11 cellular contexts compared by ENCODE assay signal in genomic region chr6:109892451-109893435, GRCh38.
DNase-seq lines count a peak whose midpoint lies in the region; ATAC-seq and TF ChIP-seq lines count a peak whose summit lies in the region.
"Had no signal": no experiment of that assay in that cellular context is flagged by ENCODE, and none has a peak within 500 bp of the region (broad histone marks: within the 10 kb centered on the region; RNA-seq: fewer than 3 reads in every experiment).

No MANE protein-coding gene starts in this region.

- H2AK5ac ChIP-seq in mesenchymal stem cell (ENCODE audit: low read length, severe bottlenecking): no peak overlapping the region

- WGBS in body of pancreas, 2 donors: 34 to 41% methylated on average over 11 of the region's 11 CpGs
- 85% methylated on average over 10 of the region's 11 CpGs for WGBS in mesenchymal stem cell
- WGBS in tibial nerve, 2 donors: 59% methylated on average over 11 of the region's 11 CpGs

- H3K9ac ChIP-seq in mesenchymal stem cell (ENCODE audit: low read length): no peak overlapping the region

- no peak overlapping the region for H3K4ac ChIP-seq in mesenchymal stem cell (ENCODE audit: low read depth in 1 of 2, low read length in 2 of 2)

- TF ChIP-seq EP300 in tibial nerve (IDR thresholded peaks at IDR 0.05): no peak

- POLR2A ChIA-PET in AG04450 (lab: Yijun Ruan, JAX): interaction anchor here (0.5 kb wide), 1 partner anchor 147 kb away, joined by 5 read pairs; no protein-coding TSS in a partner anchor

- H2BK5ac ChIP-seq in mesenchymal stem cell (ENCODE audit: low read depth, low read length, poor library complexity, severe bottlenecking): no peak overlapping the region

- no peak overlapping the region for H3K18ac ChIP-seq in mesenchymal stem cell (ENCODE audit: low read depth in 1 of 2, low read length in 2 of 2)

- H3K4me3 ChIP-seq in AG04450 (ENCODE audit: low read depth, low read length): no peak overlapping the region
- H3K4me3 ChIP-seq in body of pancreas: no peak overlapping the region
- H3K4me3 ChIP-seq in mesenchymal stem cell (ENCODE audit: insufficient read depth in 1 of 2, low read depth in 1 of 2, low read length in 2 of 2): no peak overlapping the region
- no peak overlapping the region for H3K4me3 ChIP-seq in tibial nerve

- CTCF ChIA-PET in AG04450 (lab: Charles Lee): no interaction called here

- TF ChIP-seq POLR2A in body of pancreas (IDR thresholded peaks at IDR 0.05) (no peak), tibial nerve (IDR thresholded peaks at IDR 0.05) (no peak)

- ATAC-seq in body of pancreas (peak; percentile 94), left lobe of liver (peak; percentile 67), HG02970 (IDR thresholded peaks at IDR 0.05; ENCODE audit: low FRiP score, unreplicated experiment) (no peak)

- intact Hi-C loops in body of pancreas (cut with DNase I): no loop called here

- H3K4me1 ChIP-seq in body of pancreas: peaks cover 18% of the 10 kb centered on the region
- H3K4me1 ChIP-seq in mesenchymal stem cell (ENCODE audit: control insufficient read depth, insufficient read depth, low read depth, low read length): no peaks in the 10 kb centered on the region
- H3K4me1 ChIP-seq in tibial nerve: peaks cover 0 to 3% (median 0%) of the 10 kb centered on the region in 4 donors

- H3K79me1 ChIP-seq in mesenchymal stem cell (replicated peaks; ENCODE audit: low read length, poor library complexity, severe bottlenecking): no peaks in the 10 kb centered on the region

- DNase-seq in AG04450 (ENCODE audit: low read depth, low spot score): no peak
- peak; percentile 18 for DNase-seq in M059J (ENCODE audit: low read depth)
- DNase-seq in body of pancreas: peak; percentile 56 to 73 (median 58)
- no peak for DNase-seq in left lobe of liver (ENCODE audit: low spot score)
- DNase-seq in activated naive CD4-positive, alpha-beta T cell (lab: John Stamatoyannopoulos, UW): no peak
- no peak for DNase-seq in mesenchymal stem cell
- DNase-seq in tibial nerve (ENCODE audit: low spot score in 2 of 2): no peak
- DNase-seq: ACHN; activated CD4-positive, alpha-beta memory T cell treated with anti-CD3 and anti-CD28 coated beads, Interleukin-2, amount 10 ng/mL, durations not matched to agents 7 days and 5 days; retina had no signal

- no peaks in the 10 kb centered on the region for H3K9me3 ChIP-seq in AG04450 (ENCODE audit: control insufficient read depth, insufficient read depth, low read length)
- no peaks in the 10 kb centered on the region for H3K9me3 ChIP-seq in body of pancreas
- no peaks in the 10 kb centered on the region for H3K9me3 ChIP-seq in mesenchymal stem cell (ENCODE audit: control insufficient read depth, low read length)
- no peaks in the 10 kb centered on the region for H3K9me3 ChIP-seq in tibial nerve

- H3K27me3 ChIP-seq in AG04450 (ENCODE audit: control insufficient read depth, insufficient read depth, low read length): peaks cover 4% of the 10 kb centered on the region
- no peaks in the 10 kb centered on the region for H3K27me3 ChIP-seq in body of pancreas
- peaks cover 0 to 11% of the 10 kb centered on the region in 2 experiments for H3K27me3 ChIP-seq in mesenchymal stem cell (ENCODE audit: control insufficient read depth in 1 of 2, insufficient read depth in 1 of 2, low read length in 2 of 2)
- no peaks in the 10 kb centered on the region for H3K27me3 ChIP-seq in tibial nerve

- H2BK12ac ChIP-seq in mesenchymal stem cell (ENCODE audit: low read length in 2 of 2): no peak overlapping the region

- no peak overlapping the region for H3K14ac ChIP-seq in mesenchymal stem cell (ENCODE audit: low read length in 2 of 2)

- no peak overlapping the region for H3K27ac ChIP-seq in AG04450 (ENCODE audit: low read depth, low read length)
- peak overlapping the region in 3 of 4 donors; percentile 25 to 72 (median 52) for H3K27ac ChIP-seq in body of pancreas
- H3K27ac ChIP-seq in mesenchymal stem cell (ENCODE audit: low read length, poor library complexity, severe bottlenecking): no peak overlapping the region
- H3K27ac ChIP-seq in tibial nerve: peak overlapping the region in 1 of 4 donors; percentile 50

- no peak overlapping the region for H3K4me2 ChIP-seq in mesenchymal stem cell (ENCODE audit: low read length, poor library complexity, severe bottlenecking)

- no peak overlapping the region for H2BK120ac ChIP-seq in mesenchymal stem cell (ENCODE audit: low read depth, low read length)

- no peak overlapping the region for H4K8ac ChIP-seq in mesenchymal stem cell (ENCODE audit: low read length)

- H3K23ac ChIP-seq in mesenchymal stem cell (ENCODE audit: low read length in 2 of 2): no peak overlapping the region

- no peak overlapping the region for H2BK15ac ChIP-seq in mesenchymal stem cell (ENCODE audit: low read depth, poor library complexity, severe bottlenecking)

- no peaks in the 10 kb centered on the region for H3K36me3 ChIP-seq in body of pancreas (replicated peaks in 1 of 2; ENCODE audit: insufficient read depth in 1 of 2, low read depth in 2 of 2)
- no peaks in the 10 kb centered on the region for H3K36me3 ChIP-seq in mesenchymal stem cell (ENCODE audit: control insufficient read depth in 1 of 2, insufficient read depth in 2 of 2, low read depth in 1 of 2, low read length in 2 of 2)
- no peaks in the 10 kb centered on the region for H3K36me3 ChIP-seq in tibial nerve

- TF ChIP-seq CTCF in AG04450 (IDR thresholded peaks at IDR 0.05; ENCODE audit: low read depth, low read length) (0 out of 2 replicates have a peak, but pooled peaks have one; percentile 1), body of pancreas (IDR thresholded peaks at IDR 0.05) (peak in 4 of 7 experiments; percentile 32 to 43 (median 35)), tibial nerve (IDR thresholded peaks at IDR 0.05) (no peak)

- H2AFZ ChIP-seq in mesenchymal stem cell (ENCODE audit: low read depth, low read length): no peak overlapping the region

- no peak overlapping the region for H4K91ac ChIP-seq in mesenchymal stem cell (ENCODE audit: low read length)

Comparison
In these comparisons a context has a peak if more than half of its experiments do, and no peak if none do; other contexts are left out.
1. DNase-seq: peak in M059J (single experiment) and body of pancreas (4 of 4); none in AG04450 (single experiment), left lobe of liver (single experiment), activated naive CD4-positive, alpha-beta T cell (0 of 4), mesenchymal stem cell (single experiment) and tibial nerve (0 of 2).
2. H3K27ac ChIP-seq: peak in body of pancreas (3 of 4); none in AG04450 (single experiment) and mesenchymal stem cell (single experiment).
3. CTCF ChIP-seq: peak in AG04450 (single experiment) and body of pancreas (4 of 7); none in tibial nerve (0 of 5).